In the genomic region with DNA sequence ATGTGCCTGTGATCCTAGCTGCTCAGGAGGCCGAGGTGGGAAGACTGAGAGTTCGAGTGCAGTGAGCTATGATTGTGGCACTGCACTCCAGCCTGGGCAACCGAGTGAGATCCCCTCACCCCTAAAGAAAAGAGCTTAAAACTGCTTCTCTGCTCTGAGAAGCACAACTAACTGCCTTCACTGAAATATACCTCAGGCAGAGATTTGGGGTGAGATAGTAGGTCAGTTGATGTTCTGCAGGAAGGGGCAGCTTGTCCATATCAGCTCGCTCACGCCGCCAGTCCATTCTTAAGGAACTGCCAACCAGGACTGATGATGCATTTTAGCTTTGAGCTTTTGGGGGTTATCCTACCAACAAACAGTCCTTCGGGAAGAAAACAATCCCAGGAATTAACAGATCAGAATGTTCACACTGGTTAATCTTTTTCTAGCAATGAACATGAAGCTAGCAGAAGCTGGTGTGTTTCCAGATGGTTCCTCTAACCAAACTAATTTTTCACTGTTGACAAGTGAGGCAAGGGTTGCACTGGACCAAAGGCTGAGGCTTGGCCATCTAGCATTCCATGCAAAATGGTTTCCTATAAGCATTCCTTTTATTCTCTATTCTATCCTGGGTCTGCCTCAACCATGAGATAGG, we compare ENCODE assay signal across 32 cellular contexts. TPM values are rescaled to one million over a fixed set of nuclear protein-coding genes. Genes with fewer than 3 reads are reported as not detected.
"Had no signal": no experiment of that assay in that cellular context is flagged by ENCODE, and none has a peak within 500 bp of the region (broad histone marks: within the 10 kb centered on the region; RNA-seq: fewer than 3 reads in every experiment).

No MANE protein-coding gene starts in this region.

- H3K4me3 Mint-ChIP-seq: activated CD4-positive, alpha-beta memory T cell treated with anti-CD3 and anti-CD28 coated beads for 36 hours; activated CD4-positive, alpha-beta T cell treated with anti-CD3 and anti-CD28 coated beads, Interleukin-2, amount 10 ng/mL, durations not matched to agents 24 days and 14 days; activated naive CD4-positive, alpha-beta T cell treated with anti-CD3 and anti-CD28 coated beads, Interleukin-2, amount 50 U/mL, for 24 hours; activated T-cell treated with anti-CD3 and anti-CD28 coated beads, Interleukin-2, amount 50 U/mL, for 4 hours; activated T-helper 17 cell treated with anti-CD3 and anti-CD28 coated beads, Interleukin-2, amount 50 U/mL, for 72 hours; endodermal cell; mesothelial cell of epicardium; nephron progenitor cell; stimulated activated naive B cell treated with anti-CD40 and anti-IgM and Interleukin-4, amounts not matched to agents 10 μg/mL and 1 μg/mL and 100 μg/mL, for 72 hours had no signal

- H3K27ac ChIP-seq: esophagus muscularis mucosa, gastrocnemius medialis, ovary, sigmoid colon, suprapubic skin, tibial artery, upper lobe of right lung, VCaP had no signal

- H3K4me1 ChIP-seq: gastrocnemius medialis, suprapubic skin, upper lobe of right lung had no signal

- H3K9me3 ChIP-seq: esophagus muscularis mucosa, gastrocnemius medialis, ovary, sigmoid colon, suprapubic skin, tibial artery, upper lobe of right lung had no signal

- H3K27me3 ChIP-seq: ovary had no signal

- ATAC-seq: activated CD4-positive, CD25-positive, alpha-beta regulatory T cell treated with anti-CD3 and anti-CD28 coated beads, Interleukin-2, amount 50 U/mL, for 24 hours; activated T-cell treated with anti-CD3 and anti-CD28 coated beads, Interleukin-2, amount 50 U/mL, for 4 hours; activated T-helper 17 cell treated with anti-CD3 and anti-CD28 coated beads, Interleukin-2, amount 50 U/mL, for 72 hours; gastrocnemius medialis; left cardiac atrium; left ventricle myocardium superior; stimulated activated naive B cell treated with anti-CD40 and anti-IgM and Interleukin-4, amounts not matched to agents 10 μg/mL and 1 μg/mL and 100 μg/mL, for 72 hours; upper lobe of right lung had no signal

- H3K4me1 Mint-ChIP-seq: activated CD4-positive, alpha-beta T cell treated with anti-CD3 and anti-CD28 coated beads, Interleukin-2, amount 10 ng/mL, durations not matched to agents 24 days and 14 days; activated naive CD4-positive, alpha-beta T cell treated with anti-CD3 and anti-CD28 coated beads, Interleukin-2, amount 50 U/mL, for 24 hours; activated T-helper 17 cell treated with anti-CD3 and anti-CD28 coated beads, Interleukin-2, amount 50 U/mL, for 72 hours; endodermal cell; naive B cell; stimulated activated naive B cell treated with anti-CD40 and anti-IgM and Interleukin-4, amounts not matched to agents 10 μg/mL and 1 μg/mL and 100 μg/mL, for 72 hours had no signal

- H3K4me3 ChIP-seq: esophagus muscularis mucosa, gastrocnemius medialis, ovary, sigmoid colon, smooth muscle cell, suprapubic skin, tibial artery, upper lobe of right lung had no signal

- H3K4me2 ChIP-seq: smooth muscle cell had no signal

- DNase-seq: activated CD4-positive, alpha-beta memory T cell treated with anti-CD3 and anti-CD28 coated beads for 36 hours; activated CD4-positive, alpha-beta T cell treated with anti-CD3 and anti-CD28 coated beads, Interleukin-2, amount 10 ng/mL, durations not matched to agents 24 days and 14 days; activated gamma-delta T cell treated with Interleukin-2 at 50 U/mL for 16 hours; activated T-cell treated with anti-CD3 and anti-CD28 coated beads, Interleukin-2, amount 50 U/mL, for 4 hours; anterior cingulate cortex; caudate nucleus; cortex of kidney; endodermal cell; gastrocnemius medialis; glutamatergic neuron; left cardiac atrium; left ventricle myocardium superior; mammary epithelial cell; naive B cell; nephron progenitor cell; ovary; sigmoid colon; stimulated activated CD4-positive, alpha-beta T cell treated with anti-CD3 and anti-CD28 coated beads, Interleukin-15, amount 100 ng/mL, for 24 hours; stimulated activated CD4-positive, alpha-beta T cell treated with anti-CD3 and anti-CD28 coated beads, Interleukin-2, amount 100 ng/mL, for 24 hours; stimulated activated naive B cell treated with anti-CD40 and anti-IgM and Interleukin-4, amounts not matched to agents 10 μg/mL and 1 μg/mL and 100 μg/mL, for 72 hours; tibial artery; upper lobe of right lung had no signal

- H3K36me3 Mint-ChIP-seq: activated CD4-positive, alpha-beta memory T cell treated with anti-CD3 and anti-CD28 coated beads for 36 hours; activated naive CD4-positive, alpha-beta T cell treated with anti-CD3 and anti-CD28 coated beads, Interleukin-2, amount 50 U/mL, for 24 hours; mesothelial cell of epicardium; naive B cell had no signal

- H3K36me3 ChIP-seq: esophagus muscularis mucosa, gastrocnemius medialis, ovary, sigmoid colon, suprapubic skin, tibial artery, upper lobe of right lung had no signal

- H3K27ac Mint-ChIP-seq: activated CD4-positive, alpha-beta memory T cell treated with anti-CD3 and anti-CD28 coated beads for 36 hours; activated CD4-positive, alpha-beta T cell treated with anti-CD3 and anti-CD28 coated beads, Interleukin-2, amount 10 ng/mL, durations not matched to agents 24 days and 14 days; activated naive CD4-positive, alpha-beta T cell treated with anti-CD3 and anti-CD28 coated beads, Interleukin-2, amount 50 U/mL, for 24 hours; activated T-helper 17 cell treated with anti-CD3 and anti-CD28 coated beads, Interleukin-2, amount 50 U/mL, for 72 hours; mesothelial cell of epicardium; nephron progenitor cell; progenitor cell of endocrine pancreas; stimulated activated naive B cell treated with anti-CD40 and anti-IgM and Interleukin-4, amounts not matched to agents 10 μg/mL and 1 μg/mL and 100 μg/mL, for 72 hours had no signal

- H3K9me3 Mint-ChIP-seq: activated CD4-positive, alpha-beta memory T cell treated with anti-CD3 and anti-CD28 coated beads for 36 hours; activated CD4-positive, alpha-beta T cell treated with anti-CD3 and anti-CD28 coated beads, Interleukin-2, amount 10 ng/mL, durations not matched to agents 24 days and 14 days; activated naive CD4-positive, alpha-beta T cell treated with anti-CD3 and anti-CD28 coated beads, Interleukin-2, amount 50 U/mL, for 24 hours; activated T-cell treated with anti-CD3 and anti-CD28 coated beads, Interleukin-2, amount 50 U/mL, for 4 hours; activated T-helper 17 cell treated with anti-CD3 and anti-CD28 coated beads, Interleukin-2, amount 50 U/mL, for 72 hours; endodermal cell; mesothelial cell of epicardium; naive B cell; nephron progenitor cell; stimulated activated naive B cell treated with anti-CD40 and anti-IgM and Interleukin-4, amounts not matched to agents 10 μg/mL and 1 μg/mL and 100 μg/mL, for 72 hours had no signal

RNA-seq across cellular contexts. Expression of gene LHX4, which starts 31.6 kb away (rescaled TPM):
- total RNA-seq: activated CD4-positive, alpha-beta memory T cell treated with anti-CD3 and anti-CD28 coated beads for 36 hours; activated CD4-positive, alpha-beta T cell treated with anti-CD3 and anti-CD28 coated beads, Interleukin-2, amount 10 ng/mL, durations not matched to agents 24 days and 14 days; endodermal cell; esophagus muscularis mucosa; gastrocnemius medialis; left cardiac atrium; left ventricle myocardium superior; mammary epithelial cell; ovary; sigmoid colon; smooth muscle cell; T-helper 1 cell treated with Interleukin-12 subunit alpha and Interleukin-12 subunit beta and Interleukin-4 antibody, amounts not matched to agents 30 ng/mL and 1 ng/mL, for 36 hours; upper lobe of right lung had no signal
- polyA plus RNA-seq: mammary epithelial cell, smooth muscle cell had no signal
